9 cellular contexts compared by ENCODE assay signal in genomic region chr5:151651997-151652645, GRCh38. TPM values are rescaled to one million over a fixed set of nuclear protein-coding genes. Genes with fewer than 3 reads are reported as not detected.
DNase-seq lines count a peak whose midpoint lies in the region; ATAC-seq and TF ChIP-seq lines count a peak whose summit lies in the region.
"Had no signal": no experiment of that assay in that cellular context is flagged by ENCODE, and none has a peak within 500 bp of the region (broad histone marks: within the 10 kb centered on the region; RNA-seq: fewer than 3 reads in every experiment).

No MANE protein-coding gene starts in this region.

- H4K20me1 ChIP-seq in OCI-LY3 (ENCODE audit: insufficient read depth, low read length), result no peaks in the 10 kb centered on the region

- DNase-seq in DMS53 (lab: John Stamatoyannopoulos, UW), result peak; percentile 91
- peak; percentile 85 for DNase-seq in HT-29 (ENCODE audit: low spot score)
- DNase-seq in activated CD8-positive, alpha-beta memory T cell treated with anti-CD3 and anti-CD28 coated beads, Interleukin-2, amount 50 U/mL, for 48 hours, result peak; percentile 77
- peak; percentile 45 for DNase-seq in natural killer cell
- DNase-seq in stimulated activated naive CD8-positive, alpha-beta T cell treated with anti-CD3 and anti-CD28 coated beads, Interleukin-15, amount 100 ng/mL, for 72 hours, result peak; percentile 61 to 71

- peak; percentile 97 for ATAC-seq in GM21447 (IDR thresholded peaks at IDR 0.05; ENCODE audit: unreplicated experiment)
- ATAC-seq in esophagus mucosa, result peak; percentile 76
- ATAC-seq in natural killer cell, result peak; percentile 79 to 96 (median 84)
- ATAC-seq in stimulated activated naive CD8-positive, alpha-beta T cell treated with anti-CD3 and anti-CD28 coated beads, Interleukin-15, amount 100 ng/mL, for 72 hours, result peak; percentile 94

- H3K9me3 Mint-ChIP-seq in natural killer cell, result no peaks in the 10 kb centered on the region
- H3K9me3 Mint-ChIP-seq in stimulated activated naive CD8-positive, alpha-beta T cell treated with anti-CD3 and anti-CD28 coated beads, Interleukin-15, amount 100 ng/mL, for 72 hours, result no peaks in the 10 kb centered on the region

- peaks cover 0 to 5% of the 10 kb centered on the region in 2 donors for H3K27me3 Mint-ChIP-seq in natural killer cell (ENCODE audit: low read depth in 2 of 2)
- peaks cover 5% of the 10 kb centered on the region for H3K27me3 Mint-ChIP-seq in stimulated activated naive CD8-positive, alpha-beta T cell treated with anti-CD3 and anti-CD28 coated beads, Interleukin-15, amount 100 ng/mL, for 72 hours

- no peaks in the 10 kb centered on the region for H3K79me2 ChIP-seq in OCI-LY3 (ENCODE audit: low read length)

- no peak overlapping the region for H3K27ac Mint-ChIP-seq in natural killer cell
- H3K27ac Mint-ChIP-seq in stimulated activated naive CD8-positive, alpha-beta T cell treated with anti-CD3 and anti-CD28 coated beads, Interleukin-15, amount 100 ng/mL, for 72 hours, result no peak overlapping the region

- H3K27ac ChIP-seq in OCI-LY3 (ENCODE audit: low read length), result no peak overlapping the region
- H3K27ac ChIP-seq: epithelial cell of prostate had no signal

- H3K4me3 ChIP-seq in OCI-LY3 (ENCODE audit: low read length), result no peak overlapping the region

- H3K36me3 ChIP-seq in OCI-LY3 (replicated peaks; ENCODE audit: low read depth, low read length), result no peaks in the 10 kb centered on the region

- no peaks in the 10 kb centered on the region for H3K9me3 ChIP-seq in OCI-LY3 (ENCODE audit: insufficient read depth, low read length)

- H3K4me1 ChIP-seq in OCI-LY3 (ENCODE audit: low read length), result no peaks in the 10 kb centered on the region

- H3K36me3 Mint-ChIP-seq in natural killer cell, result no peaks in the 10 kb centered on the region

- H3K4me2 ChIP-seq in OCI-LY3 (ENCODE audit: low read length), result peak overlapping the region; percentile 32; the same call in 1 of the 2 replicates

- H2AFZ ChIP-seq in OCI-LY3 (ENCODE audit: low read depth, low read length), result no peak overlapping the region; the same call in 1 of the 2 replicates

- TF ChIP-seq CTCF in OCI-LY3 (IDR thresholded peaks at IDR 0.05; ENCODE audit: low read depth, low read length) (peak; percentile 79), natural killer cell (IDR thresholded peaks at IDR 0.05) (peak; percentile 60)

- H3K4me3 Mint-ChIP-seq in natural killer cell, result no peak overlapping the region
- no peak overlapping the region for H3K4me3 Mint-ChIP-seq in stimulated activated naive CD8-positive, alpha-beta T cell treated with anti-CD3 and anti-CD28 coated beads, Interleukin-15, amount 100 ng/mL, for 72 hours

- intact Hi-C loops in natural killer cell (cut with micrococcal nuclease), result loop anchor here (5.0 kb wide), 1 partner anchor 205 kb away; the partner anchor contains the start of gene SLC36A1

- no peaks in the 10 kb centered on the region; the same call in 1 of the 2 replicates for H3K27me3 ChIP-seq in OCI-LY3 (ENCODE audit: low read depth, low read length)

- H3K9ac ChIP-seq in OCI-LY3 (ENCODE audit: low read length), result no peak overlapping the region

- no peaks in the 10 kb centered on the region for H3K4me1 Mint-ChIP-seq in natural killer cell
- peaks cover 8% of the 10 kb centered on the region for H3K4me1 Mint-ChIP-seq in stimulated activated naive CD8-positive, alpha-beta T cell treated with anti-CD3 and anti-CD28 coated beads, Interleukin-15, amount 100 ng/mL, for 72 hours

RNA-seq across cellular contexts. Expression of gene SPARC, which starts 34.6 kb away (rescaled TPM):
- total RNA-seq in HT-29 (2014; rRNA removed; shearing (Covaris generic)), result not detected in 2 replicates
- total RNA-seq in esophagus mucosa (76.4 TPM), natural killer cell (10 to 100 TPM in 2 of 3 donors, 1 to 10 TPM in 1; 3.2 to 48.5 (median 23.4) TPM)
